ENCODE assay signal across 21 cellular contexts in the genomic region with DNA sequence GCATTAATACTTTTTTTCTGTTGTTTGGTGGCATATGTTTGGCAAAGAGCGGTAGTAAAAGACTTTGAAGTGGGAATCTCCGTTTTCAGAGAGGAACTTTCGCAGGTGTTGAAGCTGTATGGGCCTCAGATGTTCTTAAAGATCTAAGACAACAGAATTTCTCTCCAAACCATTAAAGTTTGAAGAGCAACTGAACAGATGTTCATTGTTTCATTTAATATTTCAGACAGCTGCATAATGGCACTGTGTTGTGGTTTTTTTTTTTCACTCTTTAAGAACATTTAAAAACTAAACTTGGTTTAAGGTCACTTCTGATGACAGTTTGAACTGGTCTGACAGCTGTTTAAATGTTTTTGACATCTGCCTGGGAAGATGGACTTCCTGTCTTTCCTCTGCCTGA.
"Had no signal": no experiment of that assay in that cellular context is flagged by ENCODE, and none has a peak within 500 bp of the region (broad histone marks: within the 10 kb centered on the region; RNA-seq: fewer than 3 reads in every experiment).

No MANE protein-coding gene starts in this region.

- H3K27me3 ChIP-seq: colonic mucosa, ovary, tibial nerve, vagina had no signal

- H3K4me1 ChIP-seq: body of pancreas, colonic mucosa, left ventricle myocardium inferior, tibial nerve, vagina had no signal

- H3K27ac ChIP-seq: body of pancreas, colonic mucosa, left ventricle myocardium inferior, ovary, tibial nerve, vagina had no signal

- DNase-seq: activated CD4-positive, alpha-beta T cell treated with anti-CD3 and anti-CD28 coated beads, Interleukin-2, amount 50 U/mL, for 1 hour; activated CD8-positive, alpha-beta memory T cell treated with anti-CD3 and anti-CD28 coated beads for 24 hours; activated gamma-delta T cell treated with Interleukin-2 at 50 U/mL for 16 hours; amygdala; body of pancreas; central memory CD4-positive, alpha-beta T cell; colonic mucosa; hippocampal formation; kidney; left ventricle myocardium inferior; naive B cell; ovary; stimulated activated CD4-positive, alpha-beta T cell treated with anti-CD3 and anti-CD28 coated beads, Interleukin-15, amount 100 ng/mL, for 24 hours; stimulated activated CD4-positive, alpha-beta T cell treated with anti-CD3 and anti-CD28 coated beads, Interleukin-4, amount 100 ng/mL, for 24 hours; stimulated activated naive CD4-positive, alpha-beta T cell treated with Interleukin-2 at 50 U/mL for 16 hours; substantia nigra had no signal

- H3K36me3 Mint-ChIP-seq: activated naive CD8-positive, alpha-beta T cell; naive B cell had no signal

- H3K36me3 ChIP-seq: colonic mucosa, left ventricle myocardium inferior, ovary, tibial nerve, vagina had no signal

- H3K4me3 Mint-ChIP-seq: activated naive CD8-positive, alpha-beta T cell; naive B cell had no signal

- H3K27ac Mint-ChIP-seq: activated naive CD8-positive, alpha-beta T cell; naive B cell had no signal

- H3K9me3 ChIP-seq: body of pancreas, colonic mucosa, ovary, tibial nerve, vagina had no signal

- H3K4me1 Mint-ChIP-seq: naive B cell had no signal

- H3K4me3 ChIP-seq: body of pancreas, colonic mucosa, left ventricle myocardium inferior, ovary, tibial nerve, vagina had no signal

- H3K27me3 Mint-ChIP-seq: activated naive CD8-positive, alpha-beta T cell; naive B cell had no signal

- ATAC-seq: activated CD4-positive, CD25-positive, alpha-beta regulatory T cell treated with anti-CD3 and anti-CD28 coated beads, Interleukin-2, amount 50 U/mL, for 24 hours; body of pancreas; esophagus mucosa had no signal
